8 cellular contexts compared by ENCODE assay signal in the genomic region with DNA sequence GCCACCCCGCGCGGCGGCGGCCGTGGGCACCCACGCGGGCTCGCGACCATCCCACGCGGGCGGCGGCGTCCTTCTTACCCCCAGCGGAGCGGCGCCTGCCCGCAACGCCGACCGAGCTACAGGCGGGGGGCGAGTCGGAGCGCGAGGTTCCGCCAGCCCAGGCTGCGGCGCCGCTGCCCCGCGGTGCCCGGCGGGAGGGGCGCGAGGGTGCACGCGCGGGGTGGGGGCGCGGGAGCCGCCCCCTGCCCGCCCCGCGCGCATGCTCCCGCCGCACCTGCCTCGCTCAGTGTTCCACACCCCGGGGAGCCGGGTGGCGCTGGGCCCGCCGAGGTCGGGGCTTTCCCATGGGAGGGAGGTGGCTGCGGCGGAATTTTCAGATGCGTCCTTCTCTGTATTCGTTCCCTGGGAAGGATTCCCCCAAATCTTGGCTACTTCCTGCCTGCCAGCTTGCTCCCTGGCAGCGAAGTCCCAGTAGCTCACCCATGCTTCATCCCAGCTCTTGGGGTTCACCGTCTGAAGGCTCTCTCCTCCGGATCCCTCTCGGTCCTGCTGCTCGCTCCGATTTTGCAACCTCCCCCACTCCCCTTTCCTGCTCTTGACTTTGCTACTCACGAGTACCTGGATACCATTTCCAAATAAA. TPM values are rescaled to one million over a fixed set of nuclear protein-coding genes. Genes with fewer than 3 reads are reported as not detected.
DNase-seq lines count a peak whose midpoint lies in the region; ATAC-seq, FAIRE-seq and TF ChIP-seq lines count a peak whose summit lies in the region.

L3MBTL4 (minus strand) TSS at position 189 of the 640 bp plus-strand sequence. CDS start 103,286 bp downstream, outside the sequence.

- no peak for DNase-seq in CD4-positive, alpha-beta T cell
- peak; percentile 10 for DNase-seq in activated CD4-positive, alpha-beta memory T cell treated with anti-CD3 and anti-CD28 coated beads for 36 hours
- DNase-seq in cardiac muscle cell (ENCODE audit: low read depth in 1 of 2, low spot score in 1 of 2) (peak in 1 of 2 donors; percentile 60), pancreas (peak; percentile 66 to 88 (median 78)), islet precursor cell (no peak), HTR-8/SVneo (ENCODE audit: insufficient read length, low spot score) (no peak)

- no peaks in the 10 kb centered on the region for H3K4me1 ChIP-seq in cardiac muscle cell (ENCODE audit: low read depth)
- no peaks in the 10 kb centered on the region for H3K4me1 ChIP-seq in pancreas

- CTCF ChIA-PET in CD4-positive, alpha-beta T cell (lab: Charles Lee): no interaction called here
- CTCF ChIA-PET in activated CD4-positive, alpha-beta memory T cell treated with anti-CD3 and anti-CD28 coated beads for 36 hours (lab: Charles Lee): no interaction called here

- H3K27me3 ChIP-seq in CD4-positive, alpha-beta T cell (ENCODE audit: control insufficient read depth, insufficient read depth, low read length): peaks cover 24% of the 10 kb centered on the region
- H3K27me3 ChIP-seq in cardiac muscle cell: peaks cover 31% of the 10 kb centered on the region
- H3K27me3 ChIP-seq in pancreas: no peaks in the 10 kb centered on the region

- intact Hi-C loops in CD4-positive, alpha-beta T cell (cut with DNase I, micrococcal nuclease): no loop called here
- intact Hi-C loops in activated CD4-positive, alpha-beta memory T cell treated with anti-CD3 and anti-CD28 coated beads for 36 hours (cut with micrococcal nuclease): no loop called here
- intact Hi-C loops in pancreas (cut with DNase I): no loop called here

- H3K36me3 Mint-ChIP-seq in CD4-positive, alpha-beta T cell (ENCODE audit: low read depth): no peaks in the 10 kb centered on the region
- H3K36me3 Mint-ChIP-seq in activated CD4-positive, alpha-beta memory T cell treated with anti-CD3 and anti-CD28 coated beads for 36 hours: no peaks in the 10 kb centered on the region

- H3K4me3 ChIP-seq in cardiac muscle cell: peak within 1 kb of the TSS; percentile 98
- peak within 1 kb of the TSS; percentile 85 to 91 (median 88) for H3K4me3 ChIP-seq in pancreas

- no peak for ATAC-seq in CD4-positive, alpha-beta T cell (ENCODE audit: poor library complexity)
- ATAC-seq in GM18870 (IDR thresholded peaks at IDR 0.05; ENCODE audit: unreplicated experiment): peak; percentile 40
- ATAC-seq in HG03060 (IDR thresholded peaks at IDR 0.05; ENCODE audit: low read depth, unreplicated experiment): peak; percentile 33
- peak; percentile 70 to 83 (median 80) for ATAC-seq in pancreas

- H3K27me3 Mint-ChIP-seq in CD4-positive, alpha-beta T cell: peaks cover 46% of the 10 kb centered on the region
- H3K27me3 Mint-ChIP-seq in activated CD4-positive, alpha-beta memory T cell treated with anti-CD3 and anti-CD28 coated beads for 36 hours: peaks cover 20% of the 10 kb centered on the region

- peak within 1 kb of the TSS; percentile 72 for H3K4me3 Mint-ChIP-seq in CD4-positive, alpha-beta T cell
- peak within 1 kb of the TSS; percentile 51 for H3K4me3 Mint-ChIP-seq in activated CD4-positive, alpha-beta memory T cell treated with anti-CD3 and anti-CD28 coated beads for 36 hours

- H3K9me3 Mint-ChIP-seq in CD4-positive, alpha-beta T cell: no peaks in the 10 kb centered on the region
- no peaks in the 10 kb centered on the region for H3K9me3 Mint-ChIP-seq in activated CD4-positive, alpha-beta memory T cell treated with anti-CD3 and anti-CD28 coated beads for 36 hours

- H3K36me3 ChIP-seq in cardiac muscle cell: no peaks in the 10 kb centered on the region
- no peaks in the 10 kb centered on the region for H3K36me3 ChIP-seq in pancreas

- H3K27ac ChIP-seq in CD4-positive, alpha-beta T cell (ENCODE audit: low read depth, low read length): no peak within 1 kb of the TSS
- H3K27ac ChIP-seq in cardiac muscle cell (no peak within 1 kb of the TSS), pancreas (peak within 1 kb of the TSS; percentile 76 to 95 (median 93))

- POLR2A ChIA-PET in CD4-positive, alpha-beta T cell (lab: Charles Lee): no interaction called here
- POLR2A ChIA-PET in activated CD4-positive, alpha-beta memory T cell treated with anti-CD3 and anti-CD28 coated beads for 36 hours (lab: Charles Lee): no interaction called here

- H3K27ac Mint-ChIP-seq in CD4-positive, alpha-beta T cell: no peak within 1 kb of the TSS
- H3K27ac Mint-ChIP-seq in activated CD4-positive, alpha-beta memory T cell treated with anti-CD3 and anti-CD28 coated beads for 36 hours: no peak within 1 kb of the TSS

- TF ChIP-seq CTCF in CD4-positive, alpha-beta T cell (IDR thresholded peaks at IDR 0.05): no peak
- TF ChIP-seq CTCF in cardiac muscle cell (IDR thresholded peaks at IDR 0.05; ENCODE audit: low read depth, low read length): no peak
- TF ChIP-seq CTCF in pancreas (IDR thresholded peaks at IDR 0.05): no peak

- 1% methylated on average over 49 to 67 of the region's 67 CpGs for WGBS in pancreas, 2 donors

- no peaks in the 10 kb centered on the region for H3K9me3 ChIP-seq in CD4-positive, alpha-beta T cell (ENCODE audit: control insufficient read depth, low read length)
- H3K9me3 ChIP-seq in cardiac muscle cell (ENCODE audit: low read depth) (no peaks in the 10 kb centered on the region), pancreas (no peaks in the 10 kb centered on the region)

- H3K4me1 Mint-ChIP-seq in CD4-positive, alpha-beta T cell (ENCODE audit: low read depth): no peaks in the 10 kb centered on the region
- peaks cover 4% of the 10 kb centered on the region for H3K4me1 Mint-ChIP-seq in activated CD4-positive, alpha-beta memory T cell treated with anti-CD3 and anti-CD28 coated beads for 36 hours (ENCODE audit: low read depth)

- FAIRE-seq in pancreas (lab: Jason Lieb, UNC): no peak
- no peak for FAIRE-seq in HTR-8/SVneo (lab: Jason Lieb, UNC)

RNA-seq across cellular contexts. Expression of gene L3MBTL4, which starts in this region (rescaled TPM):
- total RNA-seq in CD4-positive, alpha-beta T cell: under 1 TPM; 0.19 to 0.47 TPM
- under 1 TPM; 0.29 to 0.31 TPM for total RNA-seq in activated CD4-positive, alpha-beta memory T cell treated with anti-CD3 and anti-CD28 coated beads for 36 hours
- total RNA-seq in cardiac muscle cell (5.8 and 7.7 TPM in 2 replicates), pancreas (10 to 100 TPM in 1 of 6 donors, 1 to 10 TPM in 5; 4.4 to 15.1 (median 7.4) TPM)
- polyA plus RNA-seq in cardiac muscle cell (4.4 and 9.3 TPM in 2 replicates), pancreas (1 to 10 TPM; 2.5 to 2.7 TPM)

Comparison
In these comparisons a context has a peak if more than half of its experiments do, and no peak if none do; other contexts are left out.
1. Peak in DNase-seq in activated CD4-positive, alpha-beta memory T cell treated with anti-CD3 and anti-CD28 coated beads for 36 hours; RNA of the gene not detected or under 1 TPM.
2. DNase-seq: peak in pancreas (6 of 6); none in CD4-positive, alpha-beta T cell (0 of 10), islet precursor cell (single experiment) and HTR-8/SVneo (single experiment).
3. H3K27ac ChIP-seq: peak in pancreas (4 of 4); none in CD4-positive, alpha-beta T cell (single experiment) and cardiac muscle cell (single experiment).